In the genomic region with DNA sequence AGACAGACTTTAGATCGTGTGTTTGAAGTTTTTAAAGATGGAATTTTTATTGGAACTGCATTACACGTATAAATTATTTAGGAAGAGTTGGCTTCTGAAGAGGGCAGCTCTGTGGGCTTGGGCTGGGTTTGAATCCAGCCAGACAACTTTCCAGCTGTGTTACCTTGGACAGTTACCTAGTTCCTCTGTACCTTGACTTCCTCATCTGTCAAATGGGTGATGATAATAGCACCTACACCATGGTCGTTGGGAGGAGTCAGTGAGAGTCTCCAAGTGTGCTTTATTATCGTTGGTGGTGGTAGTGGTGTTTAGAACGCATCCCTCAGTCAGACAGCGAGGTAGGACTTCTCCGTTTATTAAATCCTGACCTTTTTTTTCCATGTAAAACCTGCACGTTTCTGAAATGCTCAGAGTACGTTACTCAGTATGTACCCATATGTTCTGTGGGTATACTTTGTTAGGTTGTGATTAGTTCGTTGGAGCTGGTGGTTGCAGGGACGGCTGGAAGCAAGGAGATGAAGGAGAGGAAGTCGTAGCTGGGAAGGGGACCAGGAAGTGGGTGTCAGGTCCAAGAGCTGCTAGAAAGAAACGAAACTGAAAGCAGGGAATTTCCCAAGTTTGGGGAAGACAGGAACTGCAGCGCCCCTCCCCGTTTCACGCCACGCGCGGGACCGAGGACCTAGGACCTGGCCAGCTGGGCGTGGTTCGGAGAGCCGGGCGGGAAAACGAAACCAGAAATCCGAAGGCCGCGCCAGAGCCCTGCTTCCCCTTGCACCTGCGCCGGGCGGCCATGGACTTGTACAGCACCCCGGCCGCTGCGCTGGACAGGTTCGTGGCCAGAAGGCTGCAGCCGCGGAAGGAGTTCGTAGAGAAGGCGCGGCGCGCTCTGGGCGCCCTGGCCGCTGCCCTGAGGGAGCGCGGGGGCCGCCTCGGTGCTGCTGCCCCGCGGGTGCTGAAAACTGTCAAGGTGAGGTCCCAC, we compare ENCODE assay signal across 8 cellular contexts. TPM values are rescaled to one million over a fixed set of nuclear protein-coding genes. Genes with fewer than 3 reads are reported as not detected.
DNase-seq lines count a peak whose midpoint lies in the region; ATAC-seq, FAIRE-seq and TF ChIP-seq lines count a peak whose summit lies in the region.

A gene with protein sequence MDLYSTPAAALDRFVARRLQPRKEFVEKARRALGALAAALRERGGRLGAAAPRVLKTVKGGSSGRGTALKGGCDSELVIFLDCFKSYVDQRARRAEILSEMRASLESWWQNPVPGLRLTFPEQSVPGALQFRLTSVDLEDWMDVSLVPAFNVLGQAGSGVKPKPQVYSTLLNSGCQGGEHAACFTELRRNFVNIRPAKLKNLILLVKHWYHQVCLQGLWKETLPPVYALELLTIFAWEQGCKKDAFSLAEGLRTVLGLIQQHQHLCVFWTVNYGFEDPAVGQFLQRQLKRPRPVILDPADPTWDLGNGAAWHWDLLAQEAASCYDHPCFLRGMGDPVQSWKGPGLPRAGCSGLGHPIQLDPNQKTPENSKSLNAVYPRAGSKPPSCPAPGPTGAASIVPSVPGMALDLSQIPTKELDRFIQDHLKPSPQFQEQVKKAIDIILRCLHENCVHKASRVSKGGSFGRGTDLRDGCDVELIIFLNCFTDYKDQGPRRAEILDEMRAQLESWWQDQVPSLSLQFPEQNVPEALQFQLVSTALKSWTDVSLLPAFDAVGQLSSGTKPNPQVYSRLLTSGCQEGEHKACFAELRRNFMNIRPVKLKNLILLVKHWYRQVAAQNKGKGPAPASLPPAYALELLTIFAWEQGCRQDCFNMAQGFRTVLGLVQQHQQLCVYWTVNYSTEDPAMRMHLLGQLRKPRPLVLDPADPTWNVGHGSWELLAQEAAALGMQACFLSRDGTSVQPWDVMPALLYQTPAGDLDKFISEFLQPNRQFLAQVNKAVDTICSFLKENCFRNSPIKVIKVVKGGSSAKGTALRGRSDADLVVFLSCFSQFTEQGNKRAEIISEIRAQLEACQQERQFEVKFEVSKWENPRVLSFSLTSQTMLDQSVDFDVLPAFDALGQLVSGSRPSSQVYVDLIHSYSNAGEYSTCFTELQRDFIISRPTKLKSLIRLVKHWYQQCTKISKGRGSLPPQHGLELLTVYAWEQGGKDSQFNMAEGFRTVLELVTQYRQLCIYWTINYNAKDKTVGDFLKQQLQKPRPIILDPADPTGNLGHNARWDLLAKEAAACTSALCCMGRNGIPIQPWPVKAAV (plus strand): TSS at position 734 of the 979 bp plus-strand sequence. CDS start 57 bp downstream, at position 791.

- H3K4me3 ChIP-seq in GM06990 (replicated peaks; ENCODE audit: low read depth, low read length) (peak within 1 kb of the TSS; percentile 73), neutrophil (ENCODE audit: low read depth in 1 of 2, low read length in 1 of 2) (peak within 1 kb of the TSS; percentile 64 to 74), subcutaneous abdominal adipose tissue (ENCODE audit: low read depth in 1 of 5, low read length in 5 of 5) (peak within 1 kb of the TSS; percentile 73 to 92 (median 81))

- peak; percentile 53 for ATAC-seq in HG03159 (IDR thresholded peaks at IDR 0.05; ENCODE audit: unreplicated experiment)

- H3K27ac ChIP-seq in neutrophil (peak within 1 kb of the TSS; percentile 80), subcutaneous abdominal adipose tissue (ENCODE audit: low read depth, low read length) (peak within 1 kb of the TSS; percentile 64)

- H3K36me3 ChIP-seq in GM06990 (ENCODE audit: control insufficient read depth, insufficient read depth, low read length) = peaks cover 2% of the 10 kb centered on the region; the same call in 1 of the 2 replicates
- peaks cover 7% of the 10 kb centered on the region for H3K36me3 ChIP-seq in neutrophil
- H3K36me3 ChIP-seq in subcutaneous abdominal adipose tissue (ENCODE audit: control insufficient read depth in 5 of 5, insufficient read depth in 5 of 5, low read length in 5 of 5) = peaks cover 0 to 7% (median 4%) of the 10 kb centered on the region in 5 donors

- TF ChIP-seq CTCF in GM06990 (IDR thresholded peaks at IDR 0.05; ENCODE audit: insufficient read depth, low read length, poor library complexity, severe bottlenecking) = no peak
- TF ChIP-seq CTCF in neutrophil (IDR thresholded peaks at IDR 0.05) = no peak

- H3K4me1 ChIP-seq in neutrophil (ENCODE audit: control insufficient read depth in 1 of 2, insufficient read depth in 1 of 2, low read depth in 1 of 2, low read length in 1 of 2) (peaks cover 26 to 27% of the 10 kb centered on the region in 2 experiments), subcutaneous abdominal adipose tissue (ENCODE audit: control insufficient read depth in 5 of 5, insufficient read depth in 5 of 5, low read length in 5 of 5) (peaks cover 3 to 25% (median 15%) of the 10 kb centered on the region in 5 donors)

- H3K9ac ChIP-seq in subcutaneous abdominal adipose tissue (ENCODE audit: low read length in 5 of 5) = peak within 1 kb of the TSS; percentile 71 to 97 (median 81)

- DNase-seq in GM06990 (ENCODE audit: extremely low read depth, insufficient read length) = peak; percentile 73
- DNase-seq in RPMI8226 = peak; percentile 61
- peak; percentile 36 for DNase-seq in activated gamma-delta T cell treated with anti-CD3 and anti-CD28 coated beads, Interleukin-2, amount 50 U/mL, for 16 hours (ENCODE audit: low read depth)
- peak; percentile 52 to 74 for DNase-seq in frontal cortex (ENCODE audit: low spot score in 2 of 2)
- DNase-seq in cerebellar nuclear complex (lab: John Stamatoyannopoulos, UW) = no peak

- H3K27me3 ChIP-seq in GM06990 (replicated peaks; ENCODE audit: control insufficient read depth, insufficient read depth, low read length) (no peaks in the 10 kb centered on the region), neutrophil (no peaks in the 10 kb centered on the region), subcutaneous abdominal adipose tissue (ENCODE audit: control insufficient read depth in 5 of 5, insufficient read depth in 4 of 5, low read length in 5 of 5) (no peaks in the 10 kb centered on the region)

- no peak for FAIRE-seq in frontal cortex (lab: Jason Lieb, UNC)

- no peaks in the 10 kb centered on the region for H3K9me3 ChIP-seq in neutrophil
- no peaks in the 10 kb centered on the region for H3K9me3 ChIP-seq in subcutaneous abdominal adipose tissue (ENCODE audit: control insufficient read depth in 5 of 5, low read length in 5 of 5)

RNA-seq across cellular contexts. Expression of the gene that starts here (rescaled TPM):
- total RNA-seq in frontal cortex = 2.0 TPM

Comparison
In these comparisons a context has a peak if more than half of its experiments do, and no peak if none do; other contexts are left out.
1. DNase-seq: peak in GM06990 (single experiment), RPMI8226 (single experiment), activated gamma-delta T cell treated with anti-CD3 and anti-CD28 coated beads, Interleukin-2, amount 50 U/mL, for 16 hours (single experiment) and frontal cortex (2 of 2); none in cerebellar nuclear complex (0 of 2).
2. Peak in every context shown above with its lines, with median percentiles within 50 percentile points of each other: H3K4me3 ChIP-seq.